Comparison of ENCODE assay signal across 17 cellular contexts in genomic region chr16:80992676-80993292, GRCh38. TPM values are rescaled to one million over a fixed set of nuclear protein-coding genes. Genes with fewer than 3 reads are reported as not detected.
A peak's percentile ranks its signal among the peaks of the same experiment; 100 is the strongest.
DNase-seq lines count a peak whose midpoint lies in the region; ATAC-seq, FAIRE-seq and TF ChIP-seq lines count a peak whose summit lies in the region.
"Had no signal": no experiment of that assay in that cellular context is flagged by ENCODE, and none has a peak within 500 bp of the region (broad histone marks: within the 10 kb centered on the region; RNA-seq: fewer than 3 reads in every experiment).

No MANE protein-coding gene starts in this region.

- H3K9me3 Mint-ChIP-seq in activated T-cell treated with anti-CD3 and anti-CD28 coated beads, Interleukin-2, amount 50 U/mL, for 24 hours = no peaks in the 10 kb centered on the region
- no peaks in the 10 kb centered on the region for H3K9me3 Mint-ChIP-seq in astrocyte (ENCODE audit: unreplicated experiment)
- H3K9me3 Mint-ChIP-seq: activated naive CD4-positive, alpha-beta T cell treated with anti-CD3 and anti-CD28 coated beads, Interleukin-2, amount 50 U/mL, for 72 hours; neural crest cell; stimulated activated naive CD8-positive, alpha-beta T cell treated with anti-CD3 and anti-CD28 coated beads, Interleukin-15, Interleukin-2, amounts not matched to agents 100 ng/mL and 50 ng/mL, for 24 hours had no signal

- H3K4me2 ChIP-seq in astrocyte (ENCODE audit: low read length) = peak overlapping the region; percentile 83
- H3K4me2 ChIP-seq in skeletal muscle satellite cell (ENCODE audit: low read length) = peak overlapping the region; percentile 63

- peaks cover 90% of the 10 kb centered on the region for H3K79me2 ChIP-seq in astrocyte (ENCODE audit: insufficient read depth, low read length)

- DNase-seq in activated T-cell treated with anti-CD3 and anti-CD28 coated beads, Interleukin-2, amount 50 U/mL, for 24 hours = no peak
- DNase-seq in activated T-cell treated with anti-CD3 and anti-CD28 coated beads for 4 hours (no peak), astrocyte (ENCODE audit: low read depth) (no peak), foreskin keratinocyte (no peak), NCI-H146 treated with DMSO at 0.1 percent for 48 hours (lab: John Stamatoyannopoulos, UW; ENCODE audit: unreplicated experiment) (no peak), NCI-H2107 (lab: John Stamatoyannopoulos, UW) (no peak)
- DNase-seq: left lung had no signal

- H3K4me1 ChIP-seq in astrocyte (ENCODE audit: insufficient read depth, low read length) (peaks cover 26% of the 10 kb centered on the region), foreskin keratinocyte (peaks cover 25% of the 10 kb centered on the region), skeletal muscle satellite cell (ENCODE audit: control insufficient read depth, insufficient read depth, low read length) (peaks cover 42% of the 10 kb centered on the region)

- H3K4me1 Mint-ChIP-seq in activated T-cell treated with anti-CD3 and anti-CD28 coated beads, Interleukin-2, amount 50 U/mL, for 24 hours (ENCODE audit: low read depth) = peaks cover 61% of the 10 kb centered on the region
- H3K4me1 Mint-ChIP-seq in astrocyte (ENCODE audit: low read depth, unreplicated experiment) = peaks cover 42% of the 10 kb centered on the region

- ATAC-seq in foreskin keratinocyte (no peak), GM21528 (IDR thresholded peaks at IDR 0.05; ENCODE audit: low FRiP score, unreplicated experiment) (no peak)
- ATAC-seq: activated naive CD4-positive, alpha-beta T cell treated with anti-CD3 and anti-CD28 coated beads, Interleukin-2, amount 50 U/mL, for 72 hours had no signal

- H3K4me3 ChIP-seq in astrocyte (ENCODE audit: insufficient read depth, low read depth, low read length) (peak overlapping the region; percentile 41), skeletal muscle satellite cell (ENCODE audit: low read length) (peak overlapping the region; percentile 6)
- H3K4me3 ChIP-seq: left lung, skin epidermis had no signal

- H3K27me3 Mint-ChIP-seq in activated T-cell treated with anti-CD3 and anti-CD28 coated beads, Interleukin-2, amount 50 U/mL, for 24 hours = no peaks in the 10 kb centered on the region
- no peaks in the 10 kb centered on the region for H3K27me3 Mint-ChIP-seq in astrocyte (ENCODE audit: low read depth, unreplicated experiment)
- H3K27me3 Mint-ChIP-seq: stimulated activated naive CD8-positive, alpha-beta T cell treated with anti-CD3 and anti-CD28 coated beads, Interleukin-15, Interleukin-2, amounts not matched to agents 100 ng/mL and 50 ng/mL, for 24 hours had no signal

- TF ChIP-seq CTCF in astrocyte (IDR thresholded peaks at IDR 0.05; ENCODE audit: insufficient read depth, low read depth, low read length) (no peak), foreskin keratinocyte (conservative IDR thresholded peaks at IDR 0.05) (no peak)

- H3K9ac ChIP-seq in astrocyte (ENCODE audit: low read length) (peak overlapping the region; percentile 80), skeletal muscle satellite cell (ENCODE audit: low read depth, low read length) (peak overlapping the region; percentile 44)

- no peak overlapping the region for H2AFZ ChIP-seq in astrocyte (ENCODE audit: low read depth, low read length)

- peak overlapping the region; percentile 23 for H3K27ac Mint-ChIP-seq in activated T-cell treated with anti-CD3 and anti-CD28 coated beads, Interleukin-2, amount 50 U/mL, for 24 hours
- H3K27ac Mint-ChIP-seq in astrocyte (ENCODE audit: unreplicated experiment) = peak overlapping the region; percentile 91
- H3K27ac Mint-ChIP-seq: activated naive CD4-positive, alpha-beta T cell treated with anti-CD3 and anti-CD28 coated beads, Interleukin-2, amount 50 U/mL, for 72 hours; stimulated activated naive CD8-positive, alpha-beta T cell treated with anti-CD3 and anti-CD28 coated beads, Interleukin-15, Interleukin-2, amounts not matched to agents 100 ng/mL and 50 ng/mL, for 24 hours had no signal

- no peak overlapping the region for H3K4me3 Mint-ChIP-seq in activated T-cell treated with anti-CD3 and anti-CD28 coated beads, Interleukin-2, amount 50 U/mL, for 24 hours
- peak overlapping the region; percentile 72 for H3K4me3 Mint-ChIP-seq in astrocyte (ENCODE audit: unreplicated experiment)
- H3K4me3 Mint-ChIP-seq: neural crest cell; stimulated activated naive CD8-positive, alpha-beta T cell treated with anti-CD3 and anti-CD28 coated beads, Interleukin-15, Interleukin-2, amounts not matched to agents 100 ng/mL and 50 ng/mL, for 24 hours had no signal

- H4K20me1 ChIP-seq in astrocyte (ENCODE audit: insufficient read depth, low read length) = no peaks in the 10 kb centered on the region

- H3K27ac ChIP-seq in astrocyte (ENCODE audit: low read depth, low read length) (peak overlapping the region; percentile 91), foreskin keratinocyte (peak overlapping the region; percentile 44)
- H3K27ac ChIP-seq: VCaP had no signal

- peaks cover 5% of the 10 kb centered on the region for H3K36me3 ChIP-seq in astrocyte (ENCODE audit: insufficient read depth, low read length)
- H3K36me3 ChIP-seq in skeletal muscle satellite cell (ENCODE audit: insufficient read depth, low read length) = no peaks in the 10 kb centered on the region

- FAIRE-seq in astrocyte (lab: Jason Lieb, UNC) = no peak
- FAIRE-seq: D721Med, GM18507, GM19239 had no signal

- H3K27me3 ChIP-seq in astrocyte (ENCODE audit: insufficient read depth, low read length) (no peaks in the 10 kb centered on the region), foreskin keratinocyte (no peaks in the 10 kb centered on the region), skeletal muscle satellite cell (ENCODE audit: control insufficient read depth, insufficient read depth, low read length) (no peaks in the 10 kb centered on the region)
- H3K27me3 ChIP-seq: left lung had no signal

- no peaks in the 10 kb centered on the region for H3K9me3 ChIP-seq in astrocyte (ENCODE audit: insufficient read depth, low read depth, low read length)
- no peaks in the 10 kb centered on the region for H3K9me3 ChIP-seq in skeletal muscle satellite cell (replicated peaks; ENCODE audit: low read length)
- H3K9me3 ChIP-seq: left lung had no signal

- H3K36me3 Mint-ChIP-seq in activated T-cell treated with anti-CD3 and anti-CD28 coated beads, Interleukin-2, amount 50 U/mL, for 24 hours (ENCODE audit: low read depth) = peaks cover 79% of the 10 kb centered on the region
- H3K36me3 Mint-ChIP-seq in astrocyte (ENCODE audit: low read depth, unreplicated experiment) = peaks cover 2% of the 10 kb centered on the region

RNA-seq across cellular contexts. Expression of gene CMC2, which starts 13.9 kb away (rescaled TPM):
- 52.8 and 54.2 TPM in 2 replicates for total RNA-seq in astrocyte
- 59.6 and 73.0 TPM in 2 replicates for total RNA-seq in foreskin keratinocyte
- polyA plus RNA-seq in foreskin keratinocyte = 101 and 113 TPM in 2 replicates
- total RNA-seq in skeletal muscle satellite cell (2012; rRNA removed) = 40.4 and 46.1 TPM in 2 replicates

RNA-seq across cellular contexts. Expression of gene CENPN, which starts 14.2 kb away (rescaled TPM):
- total RNA-seq in astrocyte (12.6 and 16.4 TPM in 2 replicates), foreskin keratinocyte (44.8 and 49.2 TPM in 2 replicates)
- polyA plus RNA-seq in foreskin keratinocyte = 22.1 and 30.7 TPM in 2 replicates
- 44.8 and 55.0 TPM in 2 replicates for total RNA-seq in skeletal muscle satellite cell (2012; rRNA removed)

RNA-seq across cellular contexts. Expression of gene ATMIN, which starts 42.9 kb away (rescaled TPM):
- total RNA-seq in astrocyte = 32.6 and 40.0 TPM in 2 replicates
- total RNA-seq in foreskin keratinocyte = 30.0 and 32.5 TPM in 2 replicates
- 14.3 and 15.9 TPM in 2 replicates for polyA plus RNA-seq in foreskin keratinocyte
- total RNA-seq in skeletal muscle satellite cell (2012; rRNA removed) = 24.6 and 26.4 TPM in 2 replicates
